29 cellular contexts compared by ENCODE assay signal in the genomic region with DNA sequence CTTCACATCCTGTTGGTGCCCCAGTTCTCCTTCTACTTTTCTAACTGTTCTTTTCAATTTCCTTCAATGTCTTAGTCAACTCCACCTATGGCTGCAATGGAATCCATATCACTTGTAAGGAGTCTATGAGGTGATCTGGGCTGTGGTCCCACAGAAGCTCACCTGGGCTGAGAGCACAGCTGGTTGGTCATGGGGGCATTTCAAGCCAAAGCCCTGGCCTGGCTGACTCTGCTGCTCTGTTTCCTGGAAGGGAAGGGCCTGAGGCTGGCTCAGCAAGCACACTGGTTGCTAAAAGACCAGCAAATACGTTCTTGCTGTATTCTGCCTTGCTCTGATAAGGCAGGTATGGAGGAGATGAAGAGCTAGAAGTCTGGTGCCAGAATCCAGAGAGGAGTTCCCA. TPM values are rescaled to one million over a fixed set of nuclear protein-coding genes. Genes with fewer than 3 reads are reported as not detected.
"Had no signal": no experiment of that assay in that cellular context is flagged by ENCODE, and none has a peak within 500 bp of the region (broad histone marks: within the 10 kb centered on the region; RNA-seq: fewer than 3 reads in every experiment).

No MANE protein-coding gene starts in this region.

- DNase-seq: activated CD4-positive, alpha-beta memory T cell treated with anti-CD3 and anti-CD28 coated beads, Interleukin-2, amount 10 ng/mL, durations not matched to agents 7 days and 5 days; activated CD4-positive, alpha-beta T cell treated with anti-CD3 and anti-CD28 coated beads, Interleukin-2, amount 10 ng/mL, durations not matched to agents 7 days and 5 days; activated naive CD4-positive, alpha-beta T cell; activated T-cell treated with anti-CD3 and anti-CD28 coated beads, Interleukin-2, amount 50 U/mL, for 4 hours; brain microvascular endothelial cell; caudate nucleus; endodermal cell; foreskin keratinocyte; lower lobe of right lung; mesendoderm; mucosa of descending colon; right lobe of liver; small intestine; stimulated activated CD4-positive, alpha-beta T cell treated with anti-CD3 and anti-CD28 coated beads, Interleukin-1b, Interleukin-23, amount 100 ng/mL, for 48 hours; stimulated activated CD4-positive, alpha-beta T cell treated with anti-CD3 and anti-CD28 coated beads, Interleukin-4, amount 100 ng/mL, for 4 hours; stimulated activated CD8-positive, alpha-beta memory T cell treated with anti-CD3 and anti-CD28 coated beads, Interleukin-4, amount 100 ng/mL, for 48 hours; stimulated activated naive CD8-positive, alpha-beta T cell treated with anti-CD3 and anti-CD28 coated beads, Interleukin-15, amount 100 ng/mL, for 72 hours; T-helper 9 cell had no signal

- H3K36me3 Mint-ChIP-seq: stimulated activated memory B cell treated with anti-CD40 and anti-IgM and Interleukin-4, amounts not matched to agents 10 μg/mL and 1 μg/mL and 100 μg/mL, for 72 hours had no signal

- H3K4me1 ChIP-seq: foreskin keratinocyte, right lobe of liver had no signal

- H3K27ac Mint-ChIP-seq: activated CD4-positive, alpha-beta memory T cell treated with anti-CD3 and anti-CD28 coated beads, Interleukin-2, amount 10 ng/mL, durations not matched to agents 7 days and 5 days; activated CD4-positive, alpha-beta T cell treated with anti-CD3 and anti-CD28 coated beads, Interleukin-2, amount 10 ng/mL, durations not matched to agents 7 days and 5 days; activated naive CD8-positive, alpha-beta T cell; activated T-helper 17 cell treated with anti-CD3 and anti-CD28 coated beads, Interleukin-2, amount 50 U/mL, for 72 hours; dendritic cell treated with granulocyte-macrophage colony-stimulating factor and Interleukin-4, amounts not matched to agents 40 ng/mL and 50 ng/mL, for 4 days; endodermal cell; natural killer cell treated with Interleukin-12 subunit alpha and Interleukin-12 subunit beta and Interleukin-15 and Interleukin-18, amount 100 ng/mL, for 72 hours; stimulated activated memory B cell treated with anti-CD40 and anti-IgM and Interleukin-4, amounts not matched to agents 10 μg/mL and 1 μg/mL and 100 μg/mL, for 72 hours had no signal

- H3K9me3 ChIP-seq: right lobe of liver had no signal

- H3K4me3 ChIP-seq: left lung, lower lobe of right lung, mucosa of descending colon, right lobe of liver, tibial nerve had no signal

- H3K4me3 Mint-ChIP-seq: activated CD4-positive, alpha-beta memory T cell treated with anti-CD3 and anti-CD28 coated beads, Interleukin-2, amount 10 ng/mL, durations not matched to agents 7 days and 5 days; activated CD4-positive, alpha-beta T cell treated with anti-CD3 and anti-CD28 coated beads, Interleukin-2, amount 10 ng/mL, durations not matched to agents 7 days and 5 days; activated naive CD8-positive, alpha-beta T cell; activated T-cell treated with anti-CD3 and anti-CD28 coated beads, Interleukin-2, amount 50 U/mL, for 4 hours; activated T-helper 17 cell treated with anti-CD3 and anti-CD28 coated beads, Interleukin-2, amount 50 U/mL, for 72 hours; dendritic cell treated with granulocyte-macrophage colony-stimulating factor and Interleukin-4, amounts not matched to agents 40 ng/mL and 50 ng/mL, for 4 days; endodermal cell; natural killer cell treated with Interleukin-12 subunit alpha and Interleukin-12 subunit beta and Interleukin-15 and Interleukin-18, amount 100 ng/mL, for 72 hours; stimulated activated memory B cell treated with anti-CD40 and anti-IgM and Interleukin-4, amounts not matched to agents 10 μg/mL and 1 μg/mL and 100 μg/mL, for 72 hours; stimulated activated naive CD8-positive, alpha-beta T cell treated with anti-CD3 and anti-CD28 coated beads, Interleukin-15, amount 100 ng/mL, for 72 hours had no signal

- H3K4me1 Mint-ChIP-seq: activated CD4-positive, alpha-beta memory T cell treated with anti-CD3 and anti-CD28 coated beads, Interleukin-2, amount 10 ng/mL, durations not matched to agents 7 days and 5 days; endodermal cell; stimulated activated memory B cell treated with anti-CD40 and anti-IgM and Interleukin-4, amounts not matched to agents 10 μg/mL and 1 μg/mL and 100 μg/mL, for 72 hours; stimulated activated naive CD8-positive, alpha-beta T cell treated with anti-CD3 and anti-CD28 coated beads, Interleukin-15, amount 100 ng/mL, for 72 hours had no signal

- H3K27ac ChIP-seq: brain microvascular endothelial cell, foreskin keratinocyte, left lung, lower lobe of right lung, right lobe of liver, tibial nerve, VCaP had no signal

- ATAC-seq: activated CD4-positive, CD25-positive, alpha-beta regulatory T cell treated with anti-CD3 and anti-CD28 coated beads, Interleukin-2, amount 50 U/mL, for 24 hours; activated T-cell treated with anti-CD3 and anti-CD28 coated beads, Interleukin-2, amount 50 U/mL, for 4 hours; activated T-helper 17 cell treated with anti-CD3 and anti-CD28 coated beads, Interleukin-2, amount 50 U/mL, for 72 hours; esophagus mucosa; foreskin keratinocyte; left lung; lower lobe of right lung; mucosa of descending colon; natural killer cell treated with Interleukin-12 subunit alpha and Interleukin-12 subunit beta and Interleukin-15 and Interleukin-18, amount 100 ng/mL, for 72 hours; right lobe of liver; stimulated activated memory B cell treated with anti-CD40 and anti-IgM and Interleukin-4, amounts not matched to agents 10 μg/mL and 1 μg/mL and 100 μg/mL, for 72 hours; stimulated activated naive CD8-positive, alpha-beta T cell treated with anti-CD3 and anti-CD28 coated beads, Interleukin-15, amount 100 ng/mL, for 72 hours had no signal

- H3K36me3 ChIP-seq: brain microvascular endothelial cell, left lung, lower lobe of right lung, right lobe of liver had no signal

- H3K27me3 ChIP-seq: brain microvascular endothelial cell, foreskin keratinocyte, left lung, right lobe of liver, tibial nerve had no signal

- H3K27me3 Mint-ChIP-seq: dendritic cell treated with granulocyte-macrophage colony-stimulating factor and Interleukin-4, amounts not matched to agents 40 ng/mL and 50 ng/mL, for 4 days; stimulated activated naive CD8-positive, alpha-beta T cell treated with anti-CD3 and anti-CD28 coated beads, Interleukin-15, amount 100 ng/mL, for 72 hours had no signal

RNA-seq across cellular contexts. Expression of gene AMOTL2, which starts 29.0 kb away (rescaled TPM):
- total RNA-seq: activated CD4-positive, alpha-beta memory T cell treated with anti-CD3 and anti-CD28 coated beads, Interleukin-2, amount 10 ng/mL, durations not matched to agents 7 days and 5 days; activated CD4-positive, alpha-beta T cell treated with anti-CD3 and anti-CD28 coated beads, Interleukin-2, amount 10 ng/mL, durations not matched to agents 7 days and 5 days; activated T-helper 17 cell treated with anti-CD3 and anti-CD28 coated beads, Interleukin-2, amount 50 U/mL, for 72 hours; natural killer cell treated with Interleukin-12 subunit alpha and Interleukin-12 subunit beta and Interleukin-15 and Interleukin-18, amount 100 ng/mL, for 72 hours; T-helper 1 cell treated with Interleukin-12 subunit alpha and Interleukin-12 subunit beta and Interleukin-4 antibody, amounts not matched to agents 30 ng/mL and 1 ng/mL, for 36 hours had no signal
